19 cellular contexts compared by ENCODE assay signal in genomic region chr1:214514819-214515383, GRCh38. TPM values are rescaled to one million over a fixed set of nuclear protein-coding genes. Genes with fewer than 3 reads are reported as not detected.
A peak's percentile ranks its signal among the peaks of the same experiment; 100 is the strongest.
DNase-seq lines count a peak whose midpoint lies in the region; ATAC-seq and TF ChIP-seq lines count a peak whose summit lies in the region.
"Had no signal": no experiment of that assay in that cellular context is flagged by ENCODE, and none has a peak within 500 bp of the region (broad histone marks: within the 10 kb centered on the region; RNA-seq: fewer than 3 reads in every experiment).

No MANE protein-coding gene starts in this region.

- H2AFZ ChIP-seq in mammary epithelial cell (ENCODE audit: low read depth, low read length), result no peak overlapping the region

- no peak overlapping the region for H3K27ac ChIP-seq in mammary epithelial cell (ENCODE audit: insufficient read depth, low read depth, low read length)
- H3K27ac ChIP-seq: prostate gland, WERI-Rb-1 had no signal

- peaks cover 78% of the 10 kb centered on the region for H3K4me1 Mint-ChIP-seq in MCF 10A (ENCODE audit: insufficient read depth, unreplicated experiment)
- H3K4me1 Mint-ChIP-seq in mesothelial cell of epicardium, result peaks cover 57% of the 10 kb centered on the region
- peaks cover 34% of the 10 kb centered on the region for H3K4me1 Mint-ChIP-seq in type B pancreatic cell (ENCODE audit: unreplicated experiment)

- peaks cover 2% of the 10 kb centered on the region for H4K20me1 ChIP-seq in mammary epithelial cell (ENCODE audit: insufficient read depth, low read length)

- DNase-seq in MCF 10A (ENCODE audit: unreplicated experiment) (no peak), mammary epithelial cell (no peak), astrocyte of the cerebellum (ENCODE audit: low read depth) (no peak), mesothelial cell of epicardium (ENCODE audit: low spot score in 2 of 2, unreplicated experiment in 2 of 2) (no peak), type B pancreatic cell (ENCODE audit: extremely low spot score, unreplicated experiment) (no peak), NCI-H510A treated with DMSO at 0.1 percent for 48 hours (lab: John Stamatoyannopoulos, UW) (no peak)
- DNase-seq: activated CD8-positive, alpha-beta T cell treated with anti-CD3 and anti-CD28 coated beads, Interleukin-2, amount 10 ng/mL, durations not matched to agents 7 days and 5 days; activated T-cell treated with anti-CD3 and anti-CD28 coated beads, Interleukin-2, amount 50 U/mL, for 72 hours; CD4-positive, alpha-beta T cell; effector memory CD4-positive, alpha-beta T cell; left cardiac atrium; NCI-H1048; NCI-H82; WERI-Rb-1 had no signal

- intact Hi-C loops in MCF 10A (cut with micrococcal nuclease), result no loop called here
- intact Hi-C loops in mammary epithelial cell (cut with micrococcal nuclease), result no loop called here

- POLR2A ChIA-PET in MCF 10A (lab: Yijun Ruan, JAX), result interaction anchor here (0.6 to 4.2 kb wide), 12 partner anchors 11 to 99 kb away, joined by 4 to 35 read pairs (median 6); no protein-coding TSS in a partner anchor

- WGBS in mammary epithelial cell (ENCODE audit: low coverage, missing lambda C conversion rate), result 86% methylated on average over 8 of the region's 8 CpGs

- no peaks in the 10 kb centered on the region for H3K27me3 ChIP-seq in mammary epithelial cell (ENCODE audit: insufficient read depth, low read length)

- peaks cover 28% of the 10 kb centered on the region for H3K4me1 ChIP-seq in mammary epithelial cell (ENCODE audit: insufficient read depth, low read length)
- H3K4me1 ChIP-seq: prostate gland had no signal

- H3K9me3 Mint-ChIP-seq in MCF 10A (ENCODE audit: unreplicated experiment) (peaks cover 7% of the 10 kb centered on the region), mesothelial cell of epicardium (peaks cover 15% of the 10 kb centered on the region), type B pancreatic cell (peaks cover 10% of the 10 kb centered on the region)
- H3K9me3 Mint-ChIP-seq: CD4-positive, alpha-beta T cell had no signal

- no peaks in the 10 kb centered on the region for H3K36me3 ChIP-seq in mammary epithelial cell (ENCODE audit: insufficient read depth, low read length)
- H3K36me3 ChIP-seq: prostate gland, WERI-Rb-1 had no signal

- H3K4me3 Mint-ChIP-seq in MCF 10A (ENCODE audit: unreplicated experiment) (no peak overlapping the region), mesothelial cell of epicardium (peak overlapping the region; percentile 16), type B pancreatic cell (peak overlapping the region; percentile 56)
- H3K4me3 Mint-ChIP-seq: activated CD8-positive, alpha-beta T cell treated with anti-CD3 and anti-CD28 coated beads, Interleukin-2, amount 10 ng/mL, durations not matched to agents 7 days and 5 days; activated naive CD8-positive, alpha-beta T cell; activated T-cell treated with anti-CD3 and anti-CD28 coated beads, Interleukin-2, amount 50 U/mL, for 72 hours; CD4-positive, alpha-beta T cell; stimulated activated naive CD8-positive, alpha-beta T cell treated with anti-CD3 and anti-CD28 coated beads, Interleukin-15, Interleukin-2, amounts not matched to agents 100 ng/mL and 50 ng/mL, for 24 hours had no signal

- peaks cover 33% of the 10 kb centered on the region for H3K36me3 Mint-ChIP-seq in MCF 10A (ENCODE audit: insufficient read depth, unreplicated experiment)
- H3K36me3 Mint-ChIP-seq in mesothelial cell of epicardium, result peaks cover 21% of the 10 kb centered on the region
- peaks cover 9% of the 10 kb centered on the region for H3K36me3 Mint-ChIP-seq in type B pancreatic cell

- BruUV-seq in MCF 10A (replicated peaks; lab: Mats Ljungman, UMichigan) (no TSS peak), mammary epithelial cell (replicated peaks; lab: Mats Ljungman, UMichigan) (no TSS peak)

- H3K27ac Mint-ChIP-seq in MCF 10A (ENCODE audit: low read depth, unreplicated experiment) (peak overlapping the region; percentile 78), mesothelial cell of epicardium (peak overlapping the region; percentile 86), type B pancreatic cell (peak overlapping the region; percentile 23)
- H3K27ac Mint-ChIP-seq: activated CD8-positive, alpha-beta T cell treated with anti-CD3 and anti-CD28 coated beads, Interleukin-2, amount 10 ng/mL, durations not matched to agents 7 days and 5 days; activated naive CD8-positive, alpha-beta T cell; activated T-cell treated with anti-CD3 and anti-CD28 coated beads, Interleukin-2, amount 50 U/mL, for 72 hours; stimulated activated naive CD8-positive, alpha-beta T cell treated with anti-CD3 and anti-CD28 coated beads, Interleukin-15, Interleukin-2, amounts not matched to agents 100 ng/mL and 50 ng/mL, for 24 hours had no signal

- CTCF ChIA-PET in MCF 10A (lab: Yijun Ruan, JAX), result interaction anchor here (0.7 to 1.6 kb wide), 7 partner anchors 8 to 183 kb away, joined by 3 to 7 read pairs (median 4); no protein-coding TSS in a partner anchor
- CTCF ChIA-PET in mammary epithelial cell (lab: Charles Lee; ENCODE audit: low non-redundant PET), result no interaction called here

- H3K27me3 Mint-ChIP-seq in MCF 10A (ENCODE audit: insufficient read depth, unreplicated experiment) (no peaks in the 10 kb centered on the region), mesothelial cell of epicardium (ENCODE audit: low read depth) (no peaks in the 10 kb centered on the region), type B pancreatic cell (no peaks in the 10 kb centered on the region)
- H3K27me3 Mint-ChIP-seq: CD4-positive, alpha-beta T cell had no signal

- TF ChIP-seq CTCF in MCF 10A (IDR thresholded peaks at IDR 0.05; ENCODE audit: unreplicated experiment), result no peak
- no peak for TF ChIP-seq CTCF in mammary epithelial cell (conservative IDR thresholded peaks at IDR 0.05 in 1 of 2, IDR thresholded peaks at IDR 0.05 in 1 of 2; ENCODE audit: extremely low read depth in 1 of 2, insufficient read depth in 1 of 2, low read depth in 1 of 2, low read length in 2 of 2)
- TF ChIP-seq CTCF in astrocyte of the cerebellum (IDR thresholded peaks at IDR 0.05; ENCODE audit: low read depth, low read length, missing control alignments), result no peak
- TF ChIP-seq CTCF in mesothelial cell of epicardium (IDR thresholded peaks at IDR 0.05; ENCODE audit: unreplicated experiment), result no peak
- TF ChIP-seq CTCF in type B pancreatic cell (conservative IDR thresholded peaks at IDR 0.05), result no peak

- H3K4me2 ChIP-seq in mammary epithelial cell (ENCODE audit: insufficient read depth, low read depth, low read length), result no peak overlapping the region

- H3K4me3 ChIP-seq in mammary epithelial cell (replicated peaks in 1 of 3; ENCODE audit: insufficient read depth in 1 of 3, low read depth in 2 of 3, low read length in 3 of 3), result no peak overlapping the region
- H3K4me3 ChIP-seq in astrocyte of the cerebellum (ENCODE audit: low read depth, low read length), result peak overlapping the region; percentile 8
- H3K4me3 ChIP-seq: prostate gland had no signal

- in situ Hi-C loops in mammary epithelial cell (cut with MboI; ENCODE audit: low sequenced_read_pairs in 2 of 2) (no loop called here), astrocyte of the cerebellum (cut with HindIII; ENCODE audit: low sequenced_read_pairs) (no loop called here)

- H3K9ac ChIP-seq in mammary epithelial cell (ENCODE audit: insufficient read depth, low read length), result no peak overlapping the region

- H3K79me2 ChIP-seq in mammary epithelial cell (ENCODE audit: insufficient read depth, low read length), result peaks cover 100% of the 10 kb centered on the region

- dilution Hi-C loops in mammary epithelial cell (cut with HindIII; ENCODE audit: low sequenced_read_pairs), result no loop called here

- ATAC-seq in HG02623 (IDR thresholded peaks at IDR 0.05; ENCODE audit: unreplicated experiment), result no peak
- no peak for ATAC-seq in GM21447 (IDR thresholded peaks at IDR 0.05; ENCODE audit: unreplicated experiment)
- ATAC-seq: activated CD8-positive, alpha-beta T cell treated with anti-CD3 and anti-CD28 coated beads, Interleukin-2, amount 10 ng/mL, durations not matched to agents 7 days and 5 days; activated T-cell treated with anti-CD3 and anti-CD28 coated beads, Interleukin-2, amount 50 U/mL, for 72 hours; left cardiac atrium had no signal

- no peaks in the 10 kb centered on the region for H3K9me3 ChIP-seq in mammary epithelial cell (replicated peaks; ENCODE audit: insufficient read depth, low read length)
- H3K9me3 ChIP-seq: prostate gland had no signal

RNA-seq across cellular contexts. Expression of gene PTPN14, which starts 36.5 kb away (rescaled TPM):
- total RNA-seq in MCF 10A (2022), result 240 and 243 TPM in 2 replicates
- 100 to 1,000 TPM; 152 to 157 TPM for total RNA-seq in mammary epithelial cell
- 52.9 TPM for polyA plus RNA-seq in mammary epithelial cell
- polyA minus RNA-seq in mammary epithelial cell, result 116 TPM
- 71.8 to 75.8 TPM (median 74.9 TPM) in 3 replicates for total RNA-seq in mesothelial cell of epicardium
- total RNA-seq in type B pancreatic cell (ENCODE audit: low replicate concordance), result 29.2 and 32.3 TPM in 2 replicates

Comparison
In these comparisons a context has a peak if more than half of its experiments do, and no peak if none do; other contexts are left out.
1. H3K27ac Mint-ChIP-seq: peak in every context shown above with its lines; median percentile 86 in mesothelial cell of epicardium; 78 in MCF 10A; 23 in type B pancreatic cell.